13 cellular contexts compared by ENCODE assay signal in genomic region chr9:77514886-77515711, GRCh38.
DNase-seq lines count a peak whose midpoint lies in the region; ATAC-seq, FAIRE-seq and TF ChIP-seq lines count a peak whose summit lies in the region.
"Had no signal": no experiment of that assay in that cellular context is flagged by ENCODE, and none has a peak within 500 bp of the region (broad histone marks: within the 10 kb centered on the region; RNA-seq: fewer than 3 reads in every experiment).

No MANE protein-coding gene starts in this region.

- intact Hi-C loops in esophagus muscularis mucosa (cut with DNase I): no loop called here
- intact Hi-C loops in activated T-helper 2 cell treated with anti-CD3 and anti-CD28 coated beads, Interferon-gamma antibody, Interleukin-2, Interleukin-4, amounts not matched to agents 10 μg/mL and 5 μg/mL and 100 μg/mL, durations not matched to agents 14 hours and 24 hours and 36 hours (cut with micrococcal nuclease): no loop called here

- no peak overlapping the region for H3K27ac Mint-ChIP-seq in activated T-helper 2 cell treated with anti-CD3 and anti-CD28 coated beads, Interferon-gamma antibody, Interleukin-2, Interleukin-4, amounts not matched to agents 10 μg/mL and 5 μg/mL and 100 μg/mL, durations not matched to agents 14 hours and 24 hours and 36 hours
- H3K27ac Mint-ChIP-seq: activated T-cell treated with anti-CD3 and anti-CD28 coated beads, Interleukin-2, amount 50 U/mL, for 72 hours; CD4-positive, alpha-beta T cell had no signal

- H3K27me3 ChIP-seq in esophagus muscularis mucosa (no peaks in the 10 kb centered on the region), BE2C (no peaks in the 10 kb centered on the region)

- no peak for TF ChIP-seq POLR2A in esophagus muscularis mucosa (IDR thresholded peaks at IDR 0.05; ENCODE audit: low read depth)

- ATAC-seq in GM19467 (IDR thresholded peaks at IDR 0.05; ENCODE audit: unreplicated experiment): no peak
- ATAC-seq: activated T-cell treated with anti-CD3 and anti-CD28 coated beads, Interleukin-2, amount 50 U/mL, for 72 hours had no signal

- no peak overlapping the region for H3K4me3 ChIP-seq in esophagus muscularis mucosa
- no peak overlapping the region for H3K4me3 ChIP-seq in BE2C (ENCODE audit: low read depth, low read length)

- TF ChIP-seq CTCF in esophagus muscularis mucosa (IDR thresholded peaks at IDR 0.05) (no peak), BE2C (IDR thresholded peaks at IDR 0.05; ENCODE audit: low read depth, low read length) (no peak)

- H3K4me3 Mint-ChIP-seq in activated T-helper 2 cell treated with anti-CD3 and anti-CD28 coated beads, Interferon-gamma antibody, Interleukin-2, Interleukin-4, amounts not matched to agents 10 μg/mL and 5 μg/mL and 100 μg/mL, durations not matched to agents 14 hours and 24 hours and 36 hours (ENCODE audit: low read depth): no peak overlapping the region
- H3K4me3 Mint-ChIP-seq: activated T-cell treated with anti-CD3 and anti-CD28 coated beads, Interleukin-2, amount 50 U/mL, for 72 hours; CD4-positive, alpha-beta T cell had no signal

- no peaks in the 10 kb centered on the region for H3K36me3 Mint-ChIP-seq in activated T-helper 2 cell treated with anti-CD3 and anti-CD28 coated beads, Interferon-gamma antibody, Interleukin-2, Interleukin-4, amounts not matched to agents 10 μg/mL and 5 μg/mL and 100 μg/mL, durations not matched to agents 14 hours and 24 hours and 36 hours (ENCODE audit: low read depth)

- WGBS in esophagus muscularis mucosa: 69% methylated on average over 9 of the region's 9 CpGs

- peak; percentile 85 for DNase-seq in AG20443 (ENCODE audit: low spot score)
- peak; percentile 17 for DNase-seq in RCC 7860 (ENCODE audit: low spot score)
- DNase-seq in esophagus muscularis mucosa (ENCODE audit: extremely low spot score): peak; percentile 79
- peak; percentile 60 for DNase-seq in midbrain (lab: John Stamatoyannopoulos, UW)
- DNase-seq in stimulated activated CD4-positive, alpha-beta T cell treated with anti-CD3 and anti-CD28 coated beads, Interleukin-15, amount 100 ng/mL, for 24 hours: no peak
- DNase-seq in BE2C: no peak
- DNase-seq in activated T-helper 2 cell treated with anti-CD3 and anti-CD28 coated beads, Interferon-gamma antibody, Interleukin-2, Interleukin-4, amounts not matched to agents 10 μg/mL and 5 μg/mL and 100 μg/mL, durations not matched to agents 14 hours and 24 hours and 36 hours (ENCODE audit: low spot score): no peak
- DNase-seq: activated T-cell treated with anti-CD3 and anti-CD28 coated beads, Interleukin-2, amount 50 U/mL, for 72 hours; CD4-positive, alpha-beta T cell; NCI-H524 treated with DMSO at 0.1 percent for 48 hours; T-helper 2 cell had no signal

- no peak for TF ChIP-seq EP300 in esophagus muscularis mucosa (IDR thresholded peaks at IDR 0.05)

- no peaks in the 10 kb centered on the region for H3K27me3 Mint-ChIP-seq in activated T-helper 2 cell treated with anti-CD3 and anti-CD28 coated beads, Interferon-gamma antibody, Interleukin-2, Interleukin-4, amounts not matched to agents 10 μg/mL and 5 μg/mL and 100 μg/mL, durations not matched to agents 14 hours and 24 hours and 36 hours (ENCODE audit: low read depth)
- H3K27me3 Mint-ChIP-seq: CD4-positive, alpha-beta T cell had no signal

- no peaks in the 10 kb centered on the region for H3K9me3 Mint-ChIP-seq in activated T-helper 2 cell treated with anti-CD3 and anti-CD28 coated beads, Interferon-gamma antibody, Interleukin-2, Interleukin-4, amounts not matched to agents 10 μg/mL and 5 μg/mL and 100 μg/mL, durations not matched to agents 14 hours and 24 hours and 36 hours
- H3K9me3 Mint-ChIP-seq: activated T-cell treated with anti-CD3 and anti-CD28 coated beads, Interleukin-2, amount 50 U/mL, for 72 hours; CD4-positive, alpha-beta T cell had no signal

- H3K4me1 ChIP-seq in esophagus muscularis mucosa (peaks cover 0 to 17% (median 12%) of the 10 kb centered on the region in 4 donors), BE2C (peaks cover 27% of the 10 kb centered on the region)

- H3K36me3 ChIP-seq in esophagus muscularis mucosa (no peaks in the 10 kb centered on the region), BE2C (no peaks in the 10 kb centered on the region)

- no peaks in the 10 kb centered on the region for H3K9me3 ChIP-seq in esophagus muscularis mucosa
- H3K9me3 ChIP-seq in BE2C: no peaks in the 10 kb centered on the region; the same call in 1 of the 2 replicates

- H3K4me1 Mint-ChIP-seq in activated T-helper 2 cell treated with anti-CD3 and anti-CD28 coated beads, Interferon-gamma antibody, Interleukin-2, Interleukin-4, amounts not matched to agents 10 μg/mL and 5 μg/mL and 100 μg/mL, durations not matched to agents 14 hours and 24 hours and 36 hours (ENCODE audit: low read depth): peaks cover 2% of the 10 kb centered on the region

- no peak for FAIRE-seq in RCC 7860 (lab: Jason Lieb, UNC)
- FAIRE-seq: GM18507 had no signal

- no peak overlapping the region for H3K27ac ChIP-seq in esophagus muscularis mucosa (replicated peaks in 1 of 4)

Comparison
In these comparisons a context has a peak if more than half of its experiments do, and no peak if none do; other contexts are left out.
1. DNase-seq: peak in AG20443 (single experiment), RCC 7860 (single experiment), esophagus muscularis mucosa (single experiment) and midbrain (single experiment); none in stimulated activated CD4-positive, alpha-beta T cell treated with anti-CD3 and anti-CD28 coated beads, Interleukin-15, amount 100 ng/mL, for 24 hours (single experiment), BE2C (single experiment) and activated T-helper 2 cell treated with anti-CD3 and anti-CD28 coated beads, Interferon-gamma antibody, Interleukin-2, Interleukin-4, amounts not matched to agents 10 μg/mL and 5 μg/mL and 100 μg/mL, durations not matched to agents 14 hours and 24 hours and 36 hours (single experiment).